In the genomic region with DNA sequence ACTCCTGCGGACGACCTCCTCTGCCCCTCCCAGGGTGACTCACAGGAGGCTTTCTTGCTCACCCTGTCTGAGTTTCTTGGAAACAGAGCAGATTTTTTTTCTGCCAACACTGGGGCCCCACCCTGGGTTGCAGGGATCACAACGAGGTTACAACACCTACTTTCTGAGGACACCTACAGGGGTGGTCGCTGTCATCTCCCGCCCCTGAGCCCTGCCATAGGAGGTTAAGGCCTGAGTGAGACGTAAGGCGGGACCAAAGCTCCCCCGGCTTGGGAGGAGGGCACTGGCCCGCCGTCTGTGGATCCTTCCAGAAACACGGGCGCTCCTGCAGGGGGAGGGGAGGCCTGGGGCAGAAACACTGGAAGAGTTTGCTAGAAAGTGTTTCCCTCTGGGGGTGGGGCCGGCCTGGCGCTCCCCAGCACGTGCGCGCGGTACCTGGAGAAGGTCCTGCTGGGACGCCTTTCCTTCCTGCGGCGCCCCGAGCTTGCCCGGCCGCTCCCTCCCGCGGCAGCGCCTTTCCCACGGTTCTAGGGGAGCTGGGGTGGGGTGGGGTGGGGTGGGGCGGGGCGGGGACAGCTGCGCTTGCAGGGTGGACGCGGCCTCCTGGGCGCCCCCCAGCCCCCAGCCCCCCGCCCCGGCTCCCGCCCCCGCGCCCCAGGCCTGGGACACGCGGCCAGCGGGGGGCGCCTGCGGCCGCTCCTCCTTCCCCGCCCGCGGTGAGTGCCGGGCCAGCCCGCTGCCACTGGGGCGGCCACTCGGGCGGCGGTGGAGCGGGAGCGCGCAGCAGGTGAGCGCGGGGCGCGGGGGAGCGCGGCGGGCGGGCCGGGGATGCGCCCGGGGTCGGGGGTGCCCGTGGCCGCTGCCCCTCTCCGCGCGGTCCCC, we compare ENCODE assay signal across 8 cellular contexts. TPM values are rescaled to one million over a fixed set of nuclear protein-coding genes. Genes with fewer than 3 reads are reported as not detected.
A peak's percentile ranks its signal among the peaks of the same experiment; 100 is the strongest.
DNase-seq lines count a peak whose midpoint lies in the region; ATAC-seq, FAIRE-seq and TF ChIP-seq lines count a peak whose summit lies in the region.

No MANE protein-coding gene starts in this region.

- peak overlapping the region in 3 of 7 donors; percentile 15 to 55 (median 38) for H3K27ac Mint-ChIP-seq in CD4-positive, alpha-beta memory T cell

- H3K4me3 ChIP-seq in CD4-positive, alpha-beta memory T cell (ENCODE audit: low read length in 2 of 2), result peak overlapping the region in 1 of 2 donors; percentile 0
- H3K4me3 ChIP-seq in brain microvascular endothelial cell (ENCODE audit: low read depth, low read length) (peak overlapping the region; percentile 54), kidney (ENCODE audit: low read length in 2 of 2) (peak overlapping the region in 1 of 2 donors; percentile 48)

- CTCF ChIA-PET in CD4-positive, alpha-beta memory T cell (lab: Charles Lee; ENCODE audit: partially characterized antibody), result interaction anchor here (1.0 to 3.2 kb wide), 7 partner anchors 14 to 561 kb away, joined by 3 to 9 read pairs (median 3); no protein-coding TSS in a partner anchor

- H3K4me3 Mint-ChIP-seq in CD4-positive, alpha-beta memory T cell, result peak overlapping the region; percentile 67 to 84 (median 80)

- peak; percentile 25 to 46 (median 30) for DNase-seq in CD4-positive, alpha-beta memory T cell
- DNase-seq in T-helper 9 cell (peak; percentile 29), brain microvascular endothelial cell (peak; percentile 47), kidney (peak; percentile 82), SHP77 treated with DMSO at 0.1 percent for 48 hours (lab: John Stamatoyannopoulos, UW) (no peak)
- DNase-seq in stimulated activated CD4-positive, alpha-beta T cell treated with anti-CD3 and anti-CD28 coated beads, Interleukin-2, amount 100 ng/mL, for 24 hours, result peak; percentile 62 to 66

- H3K9me3 Mint-ChIP-seq in CD4-positive, alpha-beta memory T cell, result no peaks in the 10 kb centered on the region

- POLR2A ChIA-PET in CD4-positive, alpha-beta memory T cell (lab: Charles Lee; ENCODE audit: partially characterized antibody), result interaction anchor here (0.6 to 2.0 kb wide), 7 partner anchors 10 to 435 kb away, joined by 3 to 5 read pairs (median 4); partner anchors contain the start of gene SNX20

- H3K27ac ChIP-seq in CD4-positive, alpha-beta memory T cell (ENCODE audit: low read depth, low read length), result no peak overlapping the region
- H3K27ac ChIP-seq in brain microvascular endothelial cell (peak overlapping the region; percentile 22), kidney (ENCODE audit: low read depth in 2 of 2, low read length in 2 of 2) (no peak overlapping the region)

- no peaks in the 10 kb centered on the region for H3K36me3 ChIP-seq in CD4-positive, alpha-beta memory T cell (ENCODE audit: insufficient read depth, low read length)
- no peaks in the 10 kb centered on the region for H3K36me3 ChIP-seq in brain microvascular endothelial cell (replicated peaks)
- no peaks in the 10 kb centered on the region for H3K36me3 ChIP-seq in kidney (ENCODE audit: control insufficient read depth in 1 of 2, insufficient read depth in 2 of 2, low read length in 2 of 2)

- TF ChIP-seq CTCF in brain microvascular endothelial cell (IDR thresholded peaks at IDR 0.05; ENCODE audit: low read depth, low read length, missing control alignments), result no peak
- peak; percentile 19 for TF ChIP-seq CTCF in kidney (IDR thresholded peaks at IDR 0.05; ENCODE audit: borderline replicate concordance, extremely low read depth, insufficient read depth)

- ATAC-seq in GM19397 (IDR thresholded peaks at IDR 0.05; ENCODE audit: unreplicated experiment) (peak; percentile 82), HG03571 (IDR thresholded peaks at IDR 0.05; ENCODE audit: unreplicated experiment) (peak; percentile 81)

- H3K4me1 ChIP-seq in CD4-positive, alpha-beta memory T cell (ENCODE audit: insufficient read depth, low read length), result peaks cover 15% of the 10 kb centered on the region
- peaks cover 0 to 7% of the 10 kb centered on the region in 2 donors for H3K4me1 ChIP-seq in kidney (ENCODE audit: control insufficient read depth in 1 of 2, insufficient read depth in 1 of 2, low read depth in 1 of 2, low read length in 2 of 2)

- H3K4me1 Mint-ChIP-seq in CD4-positive, alpha-beta memory T cell, result peaks cover 0 to 8% (median 6%) of the 10 kb centered on the region in 4 donors

- intact Hi-C loops in CD4-positive, alpha-beta memory T cell (cut with micrococcal nuclease), result no loop called here
- intact Hi-C loops in kidney (cut with DNase I), result no loop called here

- H3K9me3 ChIP-seq in CD4-positive, alpha-beta memory T cell (ENCODE audit: control insufficient read depth in 1 of 2, low read length in 2 of 2), result no peaks in the 10 kb centered on the region
- no peaks in the 10 kb centered on the region for H3K9me3 ChIP-seq in kidney (ENCODE audit: control insufficient read depth in 1 of 2, low read length in 2 of 2)

- no peak for FAIRE-seq in kidney (lab: Jason Lieb, UNC)

- no peaks in the 10 kb centered on the region for H3K36me3 Mint-ChIP-seq in CD4-positive, alpha-beta memory T cell

- no peaks in the 10 kb centered on the region for H3K27me3 Mint-ChIP-seq in CD4-positive, alpha-beta memory T cell

- no peaks in the 10 kb centered on the region for H3K27me3 ChIP-seq in CD4-positive, alpha-beta memory T cell (ENCODE audit: insufficient read depth, low read length)
- H3K27me3 ChIP-seq in brain microvascular endothelial cell (replicated peaks), result no peaks in the 10 kb centered on the region

- no peak overlapping the region for H3K9ac ChIP-seq in kidney (ENCODE audit: low read length in 2 of 2)

- in situ Hi-C loops in brain microvascular endothelial cell (cut with HindIII; ENCODE audit: low pct_ligation_motif_present, low sequenced_read_pairs), result no loop called here

RNA-seq across cellular contexts. Expression of gene ADCY7, which starts 20.7 kb away (rescaled TPM):
- 100 to 1,000 TPM; 230 to 235 TPM for total RNA-seq in CD4-positive, alpha-beta memory T cell
- 10 to 100 TPM; 34.8 to 69.7 TPM for polyA plus RNA-seq in CD4-positive, alpha-beta memory T cell
- 40.5 TPM for total RNA-seq in kidney
- 0.86 TPM for polyA plus RNA-seq in kidney (ENCODE audit: insufficient read depth, low read depth, low replicate concordance)
